19 cellular contexts compared by ENCODE assay signal in genomic region chr3:125238759-125239158, GRCh38. TPM values are rescaled to one million over a fixed set of nuclear protein-coding genes. Genes with fewer than 3 reads are reported as not detected.
DNase-seq lines count a peak whose midpoint lies in the region; ATAC-seq, FAIRE-seq and TF ChIP-seq lines count a peak whose summit lies in the region.
"Had no signal": no experiment of that assay in that cellular context is flagged by ENCODE, and none has a peak within 500 bp of the region (broad histone marks: within the 10 kb centered on the region; RNA-seq: fewer than 3 reads in every experiment).

No MANE protein-coding gene starts in this region.

- no peak for TF ChIP-seq POLR2A in HCT116 (IDR thresholded peaks at IDR 0.05; ENCODE audit: borderline replicate concordance, extremely low read depth, insufficient read depth, insufficient read length)

- no peak for ATAC-seq in HCT116
- ATAC-seq in effector memory CD8-positive, alpha-beta T cell (replicated peaks), result no peak
- ATAC-seq: A549 had no signal

- H2AFZ ChIP-seq in HCT116 (ENCODE audit: low read depth, low read length, poor library complexity, severe bottlenecking), result no peak overlapping the region
- H2AFZ ChIP-seq in astrocyte (ENCODE audit: low read depth, low read length), result no peak overlapping the region

- POLR2A ChIA-PET in HCT116 (lab: Charles Lee), result no interaction called here

- intact Hi-C loops in HCT116 (cut with micrococcal nuclease), result no loop called here

- TF ChIP-seq CTCF in HCT116 (IDR thresholded peaks at IDR 0.05 in 2 of 3, conservative IDR thresholded peaks at IDR 0.05 in 1 of 3; ENCODE audit: borderline replicate concordance in 1 of 3, insufficient read depth in 1 of 3, low read depth in 2 of 3, low read length in 2 of 3), result no peak
- no peak for TF ChIP-seq CTCF in astrocyte (IDR thresholded peaks at IDR 0.05; ENCODE audit: insufficient read depth, low read depth, low read length)

- RAD21 ChIA-PET in HCT116 (lab: Charles Lee; ENCODE audit: low non-redundant PET in 1 of 2, low total read pairs in 2 of 2, uncharacterized antibody in 2 of 2, unreplicated experiment in 2 of 2), result no interaction called here

- BruUV-seq in HCT116 (replicated peaks; lab: Mats Ljungman, UMichigan), result no TSS peak

- no peaks in the 10 kb centered on the region for H3K9me3 Mint-ChIP-seq in astrocyte (ENCODE audit: unreplicated experiment)
- H3K9me3 Mint-ChIP-seq in effector memory CD8-positive, alpha-beta T cell, result no peaks in the 10 kb centered on the region
- H3K9me3 Mint-ChIP-seq: H9 had no signal

- no peak overlapping the region for H3K9ac ChIP-seq in HCT116 (ENCODE audit: low read length)
- no peak overlapping the region for H3K9ac ChIP-seq in astrocyte (ENCODE audit: low read length)

- no peaks in the 10 kb centered on the region for H3K27me3 Mint-ChIP-seq in astrocyte (ENCODE audit: low read depth, unreplicated experiment)
- no peaks in the 10 kb centered on the region for H3K27me3 Mint-ChIP-seq in effector memory CD8-positive, alpha-beta T cell
- H3K27me3 Mint-ChIP-seq: CD4-positive, alpha-beta T cell had no signal

- no peak overlapping the region for H3K4me3 Mint-ChIP-seq in astrocyte (ENCODE audit: unreplicated experiment)
- no peak overlapping the region for H3K4me3 Mint-ChIP-seq in effector memory CD8-positive, alpha-beta T cell
- H3K4me3 Mint-ChIP-seq: CD4-positive, alpha-beta T cell; H9 had no signal

- no peaks in the 10 kb centered on the region for H3K4me1 ChIP-seq in HCT116 (ENCODE audit: control insufficient read depth in 1 of 2, insufficient read depth in 2 of 2, low read length in 2 of 2)
- no peaks in the 10 kb centered on the region for H3K4me1 ChIP-seq in astrocyte (ENCODE audit: insufficient read depth, low read length)
- H3K4me1 ChIP-seq: A549 had no signal

- no peaks in the 10 kb centered on the region for H3K9me2 ChIP-seq in HCT116 (ENCODE audit: insufficient read depth)

- H3K27ac Mint-ChIP-seq in astrocyte (ENCODE audit: unreplicated experiment), result no peak overlapping the region
- H3K27ac Mint-ChIP-seq in effector memory CD8-positive, alpha-beta T cell, result peak overlapping the region in 1 of 2 donors; percentile 1
- H3K27ac Mint-ChIP-seq: CD4-positive, alpha-beta T cell; H9 had no signal

- H3K36me3 ChIP-seq in HCT116 (ENCODE audit: control insufficient read depth in 1 of 2, insufficient read depth in 2 of 2, low read length in 2 of 2), result no peaks in the 10 kb centered on the region
- H3K36me3 ChIP-seq in astrocyte (ENCODE audit: insufficient read depth, low read length), result no peaks in the 10 kb centered on the region

- DNase-seq in NOMO-1 treated with DMSO at 0.1 percent for 48 hours (lab: John Stamatoyannopoulos, UW; ENCODE audit: unreplicated experiment), result peak; percentile 30
- no peak for DNase-seq in NOMO-1 treated with dmso at 0.1 percent for 144 hours (lab: John Stamatoyannopoulos, UW; ENCODE audit: unreplicated experiment)
- no peak for DNase-seq in HCT116 (ENCODE audit: low read depth, low spot score)
- peak; percentile 30 for DNase-seq in MV-4-11 (lab: John Stamatoyannopoulos, UW)
- no peak for DNase-seq in astrocyte (ENCODE audit: low read depth)
- no peak for DNase-seq in NAMALWA (ENCODE audit: low spot score)
- DNase-seq in effector memory CD8-positive, alpha-beta T cell, result no peak
- DNase-seq in putamen (ENCODE audit: low spot score), result no peak
- DNase-seq: AML-193; Caco-2; CD4-positive, alpha-beta T cell; DMS153; DMS79; GDM1; GOT3; H9 had no signal

- no peaks in the 10 kb centered on the region for H4K20me1 ChIP-seq in HCT116 (ENCODE audit: insufficient read depth)
- no peaks in the 10 kb centered on the region for H4K20me1 ChIP-seq in astrocyte (ENCODE audit: insufficient read depth, low read length)

- H3K9me3 ChIP-seq in HCT116 (ENCODE audit: control insufficient read depth in 1 of 2, insufficient read depth in 1 of 2, low read depth in 1 of 2, low read length in 2 of 2) (no peaks in the 10 kb centered on the region), astrocyte (ENCODE audit: insufficient read depth, low read depth, low read length) (no peaks in the 10 kb centered on the region)
- H3K9me3 ChIP-seq: A549, Caco-2 had no signal

- H3K4me1 Mint-ChIP-seq in astrocyte (ENCODE audit: low read depth, unreplicated experiment), result peaks cover 12% of the 10 kb centered on the region
- peaks cover 3 to 16% of the 10 kb centered on the region in 2 donors for H3K4me1 Mint-ChIP-seq in effector memory CD8-positive, alpha-beta T cell (ENCODE audit: low read depth in 2 of 2)

- H3K27me3 ChIP-seq in HCT116 (ENCODE audit: insufficient read depth, low read length), result no peaks in the 10 kb centered on the region
- no peaks in the 10 kb centered on the region for H3K27me3 ChIP-seq in astrocyte (ENCODE audit: insufficient read depth, low read length)

- H3K4me3 ChIP-seq in HCT116 (replicated peaks in 1 of 2; ENCODE audit: low read depth in 1 of 2, low read length in 2 of 2) (no peak overlapping the region), astrocyte (ENCODE audit: insufficient read depth, low read depth, low read length) (no peak overlapping the region)
- H3K4me3 ChIP-seq: A549 had no signal

- H3K36me3 Mint-ChIP-seq in astrocyte (ENCODE audit: low read depth, unreplicated experiment), result peaks cover 4% of the 10 kb centered on the region
- peaks cover 11% of the 10 kb centered on the region for H3K36me3 Mint-ChIP-seq in effector memory CD8-positive, alpha-beta T cell (ENCODE audit: insufficient read depth)

- H3K4me2 ChIP-seq in HCT116 (ENCODE audit: low read length), result no peak overlapping the region
- no peak overlapping the region for H3K4me2 ChIP-seq in astrocyte (ENCODE audit: low read length)
- H3K4me2 ChIP-seq: A549 had no signal

- H3K79me2 ChIP-seq in HCT116 (ENCODE audit: insufficient read depth, low read length) (no peaks in the 10 kb centered on the region), astrocyte (ENCODE audit: insufficient read depth, low read length) (no peaks in the 10 kb centered on the region)

- H3K27ac ChIP-seq in HCT116 (ENCODE audit: low read depth, low read length), result no peak overlapping the region
- no peak overlapping the region for H3K27ac ChIP-seq in astrocyte (ENCODE audit: low read depth, low read length)
- H3K27ac ChIP-seq: 22Rv1, A549, C4-2B had no signal

- no peak for TF ChIP-seq RAD21 in HCT116 (IDR thresholded peaks at IDR 0.05; ENCODE audit: low read depth)

- peak; percentile 64 for FAIRE-seq in astrocyte (lab: Jason Lieb, UNC)
- FAIRE-seq: A549 had no signal

- CTCF ChIA-PET in HCT116 (lab: Charles Lee), result no interaction called here

TF ChIP-seq in HCT116, 20 proteins besides CTCF, POLR2A, EP300 and RAD21:
- 0 out of 2 replicates have a peak, but pooled peaks have one; percentile 5 for TF ChIP-seq ELF1 (IDR thresholded peaks at IDR 0.05; ENCODE audit: borderline replicate concordance, low read depth)
- TF ChIP-seq FOSL1 (IDR thresholded peaks at IDR 0.05; ENCODE audit: low read depth), result no peak
TF ChIP-seq in HCT116: peak in this region for 1.

RNA-seq across cellular contexts. Expression of gene SLC12A8, which starts 26.2 kb away (rescaled TPM):
- total RNA-seq in HCT116 (2021; ENCODE audit: unreplicated experiment) (19.9 TPM), astrocyte (4.2 and 4.4 TPM in 2 replicates)
- 9.4 and 13.0 TPM in 2 replicates for polyA plus RNA-seq in HCT116 (2012)

Comparison
In these comparisons a context has a peak if more than half of its experiments do, and no peak if none do; other contexts are left out.
1. DNase-seq: peak in NOMO-1 treated with DMSO at 0.1 percent for 48 hours (single experiment) and MV-4-11 (single experiment); none in NOMO-1 treated with dmso at 0.1 percent for 144 hours (single experiment), HCT116 (single experiment), astrocyte (single experiment), NAMALWA (single experiment), effector memory CD8-positive, alpha-beta T cell (0 of 3) and putamen (single experiment).